ENCODE assay signal across 1 cellular context in the genomic region with DNA sequence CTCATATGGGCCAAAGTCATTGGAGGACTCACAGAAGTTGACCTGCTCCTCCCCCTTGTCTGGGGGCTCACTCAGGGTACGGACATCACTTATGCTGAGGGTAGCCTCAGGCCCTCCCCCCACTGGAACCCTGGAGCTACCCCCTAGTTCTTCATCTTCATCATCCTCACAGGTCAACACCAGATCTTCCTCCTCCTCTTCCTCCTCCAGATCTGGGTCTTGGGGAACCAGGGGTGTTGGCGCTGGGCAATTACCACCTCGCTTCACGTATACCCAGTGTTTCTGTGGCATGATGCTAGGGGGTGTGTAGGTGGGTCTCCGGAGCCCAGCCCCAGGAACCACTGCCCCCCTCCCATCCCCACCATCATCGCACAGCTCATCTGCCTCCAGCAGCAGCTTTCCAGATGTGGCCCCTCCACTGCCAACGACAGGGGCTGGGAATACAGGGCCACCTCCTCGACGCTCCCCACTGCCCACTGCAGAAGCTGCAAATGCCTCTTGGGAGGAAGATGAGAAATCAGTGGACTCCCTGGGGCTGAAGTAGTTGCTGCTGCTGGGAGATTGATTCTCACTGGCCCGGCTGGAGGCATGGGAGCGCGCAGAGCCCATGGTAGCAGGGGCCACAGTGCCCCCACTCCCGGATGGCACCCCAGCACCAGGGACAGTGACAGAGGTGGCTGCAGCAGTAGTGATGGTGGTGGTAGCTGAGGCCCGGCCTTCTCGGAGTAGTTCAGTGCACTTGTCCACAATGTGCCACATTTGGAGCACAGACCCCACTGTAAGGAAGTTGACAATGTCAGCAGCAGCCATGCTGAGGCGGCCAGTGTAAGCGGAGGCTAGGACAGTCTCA.
TF ChIP-seq lines count a peak whose summit lies in the region.

No MANE protein-coding gene starts in this region.

TF ChIP-seq in IMR-90, 13 proteins besides CTCF, POLR2A, EP300 and RAD21:
- no peak for TF ChIP-seq CHD1 (IDR thresholded peaks at IDR 0.05; ENCODE audit: low read depth, low read length)
- no peak for TF ChIP-seq MAFK (IDR thresholded peaks at IDR 0.05; ENCODE audit: low read depth, low read length)
- no peak for TF ChIP-seq RCOR1 (IDR thresholded peaks at IDR 0.05; ENCODE audit: insufficient replicate concordance, low read length)
